In genomic region chr1:21337931-21338567, GRCh38 we compare ENCODE assay signal across 8 cellular contexts. TPM values are rescaled to one million over a fixed set of nuclear protein-coding genes. Genes with fewer than 3 reads are reported as not detected.
DNase-seq lines count a peak whose midpoint lies in the region; ATAC-seq, FAIRE-seq and TF ChIP-seq lines count a peak whose summit lies in the region.

No MANE protein-coding gene starts in this region.

- DNase-seq in T-cell = no peak
- DNase-seq in cardiac muscle cell (ENCODE audit: low read depth in 1 of 2, low spot score in 1 of 2) = peak in 1 of 2 donors; percentile 73
- DNase-seq in small intestine = peak; percentile 37
- no peak for DNase-seq in NCI-H510A (lab: John Stamatoyannopoulos, UW)
- DNase-seq in pons (ENCODE audit: low spot score) = no peak
- no peak for DNase-seq in Ammon's horn (ENCODE audit: low spot score)

- peak overlapping the region in 1 of 3 donors; percentile 46 for H3K4me3 Mint-ChIP-seq in T-cell

- H3K36me3 Mint-ChIP-seq in T-cell = no peaks in the 10 kb centered on the region

- POLR2A ChIA-PET in HEK293 (lab: Yijun Ruan, JAX) = interaction anchor here (1.1 to 1.5 kb wide), 3 partner anchors 11 to 15 kb away, joined by 4 to 5 read pairs (median 5); no protein-coding TSS in a partner anchor
- POLR2A ChIA-PET in T-cell (lab: Charles Lee) = no interaction called here

- WGBS in small intestine, 3 donors = 42 to 50% (median 49%) methylated on average over 7 of the region's 7 CpGs

- H3K4me3 ChIP-seq in HEK293 (ENCODE audit: low read depth, low read length) (no peak overlapping the region), cardiac muscle cell (no peak overlapping the region), small intestine (ENCODE audit: low read depth in 1 of 2, low read length in 2 of 2) (no peak overlapping the region)

- no peak for TF ChIP-seq CTCF in HEK293 (tag by site-specific recombination; IDR thresholded peaks at IDR 0.05)
- TF ChIP-seq CTCF in cardiac muscle cell (IDR thresholded peaks at IDR 0.05; ENCODE audit: low read depth, low read length) = no peak

- H3K27me3 ChIP-seq in cardiac muscle cell = no peaks in the 10 kb centered on the region
- H3K27me3 ChIP-seq in small intestine (ENCODE audit: control insufficient read depth in 2 of 2, insufficient read depth in 2 of 2, low read length in 2 of 2) = no peaks in the 10 kb centered on the region

- H3K27ac ChIP-seq in HEK293 (ENCODE audit: extremely low read depth, low read depth, low read length) (no peak overlapping the region; the same call in 1 of the 2 replicates), cardiac muscle cell (peak overlapping the region; percentile 2), small intestine (ENCODE audit: low read depth in 1 of 2, low read length in 1 of 2) (peak overlapping the region; percentile 36 to 87)

- H3K9me3 Mint-ChIP-seq in T-cell = no peaks in the 10 kb centered on the region

- H3K36me3 ChIP-seq in HEK293 (ENCODE audit: control insufficient read depth in 2 of 2, insufficient read depth in 1 of 2, low read length in 2 of 2) = no peaks in the 10 kb centered on the region
- no peaks in the 10 kb centered on the region for H3K36me3 ChIP-seq in cardiac muscle cell
- H3K36me3 ChIP-seq in small intestine (ENCODE audit: control insufficient read depth in 2 of 2, insufficient read depth in 2 of 2, low read length in 2 of 2) = no peaks in the 10 kb centered on the region

- ATAC-seq in T-cell (replicated peaks in 1 of 4) = no peak
- ATAC-seq in HG02840 (IDR thresholded peaks at IDR 0.05; ENCODE audit: low FRiP score, unreplicated experiment) = no peak

- CTCF ChIA-PET in HEK293 (lab: Yijun Ruan, JAX) = interaction anchor here (0.6 to 7.8 kb wide), 10 partner anchors 15 to 638 kb away, joined by 3 to 79 read pairs (median 5); no protein-coding TSS in a partner anchor
- CTCF ChIA-PET in T-cell (lab: Charles Lee) = interaction anchor here (1.2 to 1.6 kb wide), 5 partner anchors 47 to 83 kb away, joined by 3 to 5 read pairs (median 4); partner anchors contain the start of gene ECE1 (in 1 of the 2)

- H3K4me1 ChIP-seq in HEK293 (ENCODE audit: control insufficient read depth, insufficient read depth, low read length) (peaks cover 32% of the 10 kb centered on the region), cardiac muscle cell (ENCODE audit: low read depth) (peaks cover 8% of the 10 kb centered on the region), small intestine (ENCODE audit: control insufficient read depth in 2 of 2, insufficient read depth in 1 of 2, low read depth in 1 of 2, low read length in 1 of 2) (peaks cover 13 to 40% of the 10 kb centered on the region in 2 donors)

- H3K9me3 ChIP-seq in HEK293 (ENCODE audit: control insufficient read depth, insufficient read depth, low read depth, low read length) (no peaks in the 10 kb centered on the region), cardiac muscle cell (ENCODE audit: low read depth) (no peaks in the 10 kb centered on the region), small intestine (ENCODE audit: control insufficient read depth, low read depth) (no peaks in the 10 kb centered on the region)

- FAIRE-seq in small intestine (lab: Jason Lieb, UNC) = no peak

- H3K27me3 Mint-ChIP-seq in T-cell = no peaks in the 10 kb centered on the region

- peaks cover 90 to 94% (median 92%) of the 10 kb centered on the region in 3 donors for H3K4me1 Mint-ChIP-seq in T-cell

- H3K27ac Mint-ChIP-seq in T-cell = peak overlapping the region; percentile 72 to 75

TF ChIP-seq in HEK293, 187 proteins besides CTCF, POLR2A, EP300 and RAD21:
- TF ChIP-seq ZBTB6 (tag by site-specific recombination; IDR thresholded peaks at IDR 0.05) (0 out of 2 replicates have a peak, but pooled peaks have one; percentile 44), OSR2 (tag by site-specific recombination; IDR thresholded peaks at IDR 0.05) (peak; percentile 57), ZNF398 (tag by site-specific recombination; IDR thresholded peaks at IDR 0.05) (peak; percentile 58; the same call in 1 of the 2 replicates), ZNF449 (tag by site-specific recombination; IDR thresholded peaks at IDR 0.05) (0 out of 2 replicates have a peak, but pooled peaks have one; percentile 38), ZNF324 (tag by site-specific recombination; IDR thresholded peaks at IDR 0.05) (no peak), PRDM10 (tag by site-specific recombination; IDR thresholded peaks at IDR 0.05) (0 out of 2 replicates have a peak, but pooled peaks have one; percentile 23), GFI1B (tag by site-specific recombination; IDR thresholded peaks at IDR 0.05) (0 out of 2 replicates have a peak, but pooled peaks have one; percentile 29), ZBTB17 (tag by site-specific recombination; IDR thresholded peaks at IDR 0.05) (peak; percentile 56)
- TF ChIP-seq, protein P1, sequence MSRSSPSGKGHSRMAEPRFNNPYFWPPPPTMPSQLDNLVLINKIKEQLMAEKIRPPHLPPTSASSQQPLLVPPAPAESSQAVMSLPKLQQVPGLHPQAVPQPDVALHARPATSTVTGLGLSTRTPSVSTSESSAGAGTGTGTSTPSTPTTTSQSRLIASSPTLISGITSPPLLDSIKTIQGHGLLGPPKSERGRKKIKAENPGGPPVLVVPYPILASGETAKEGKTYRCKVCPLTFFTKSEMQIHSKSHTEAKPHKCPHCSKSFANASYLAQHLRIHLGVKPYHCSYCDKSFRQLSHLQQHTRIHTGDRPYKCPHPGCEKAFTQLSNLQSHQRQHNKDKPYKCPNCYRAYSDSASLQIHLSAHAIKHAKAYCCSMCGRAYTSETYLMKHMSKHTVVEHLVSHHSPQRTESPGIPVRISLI (tag by site-specific recombination; IDR thresholded peaks at IDR 0.05) = no peak
TF ChIP-seq in HEK293: peak in this region for 7.

RNA-seq across cellular contexts. Expression of gene ECE1, which starts 47.8 kb away (rescaled TPM):
- total RNA-seq in T-cell (10 to 100 TPM; 81.0 to 94.5 (median 87.1) TPM), cardiac muscle cell (43.8 and 59.1 TPM in 2 replicates)
- polyA plus RNA-seq in cardiac muscle cell (42.4 and 57.8 TPM in 2 replicates), small intestine (10 to 100 TPM; 20.8 to 58.1 (median 22.7) TPM)
